ENCODE assay signal across 1 cellular context in genomic region chr1:78553859-78554258, GRCh38.
TF ChIP-seq lines count a peak whose summit lies in the region.

No MANE protein-coding gene starts in this region.

TF ChIP-seq in GM23338, 12 proteins besides CTCF, POLR2A, EP300 and RAD21 (continued from another document):
- TF ChIP-seq ETS1 (IDR thresholded peaks at IDR 0.05): no peak
- TF ChIP-seq CREB1 (CRISPR knock-in tag; IDR thresholded peaks at IDR 0.05; ENCODE audit: low read depth): no peak
- TF ChIP-seq ZNF331 (CRISPR knock-in tag; IDR thresholded peaks at IDR 0.05; ENCODE audit: low read depth): no peak
- TF ChIP-seq REST (IDR thresholded peaks at IDR 0.05; ENCODE audit: unreplicated experiment): no peak
